ENCODE assay signal across 12 cellular contexts in the genomic region with DNA sequence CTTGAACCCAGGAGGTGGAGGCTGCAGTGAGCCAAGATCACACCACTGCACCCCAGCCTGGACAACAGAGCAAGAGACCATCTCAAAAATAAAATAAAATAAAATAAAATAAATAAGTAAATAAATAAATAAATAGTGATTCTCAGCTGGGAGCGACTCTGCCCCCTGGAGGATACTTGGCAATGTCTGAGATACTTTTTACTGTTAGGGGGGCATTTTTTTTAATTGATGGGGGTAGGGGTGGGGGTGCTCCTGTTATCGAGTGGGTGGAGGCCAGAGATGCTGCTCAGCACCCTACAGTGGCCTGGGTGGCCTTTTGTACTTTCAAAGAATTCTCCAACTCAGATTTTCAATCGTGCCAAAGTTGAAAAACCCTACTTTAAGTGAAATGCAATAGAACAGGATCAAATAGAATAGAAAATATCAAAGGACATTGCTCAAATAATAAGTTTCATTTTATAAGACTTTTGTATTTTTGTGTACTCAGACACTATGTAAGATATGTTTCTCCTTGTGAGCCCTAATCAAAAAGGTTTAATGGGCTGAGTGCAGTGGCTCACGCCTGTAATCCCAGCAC. TPM values are rescaled to one million over a fixed set of nuclear protein-coding genes. Genes with fewer than 3 reads are reported as not detected.
DNase-seq lines count a peak whose midpoint lies in the region; ATAC-seq, FAIRE-seq and TF ChIP-seq lines count a peak whose summit lies in the region.
"Had no signal": no experiment of that assay in that cellular context is flagged by ENCODE, and none has a peak within 500 bp of the region (broad histone marks: within the 10 kb centered on the region; RNA-seq: fewer than 3 reads in every experiment).

No MANE protein-coding gene starts in this region.

- FAIRE-seq in HepG2 (lab: Jason Lieb, UNC), result no peak

- TF ChIP-seq EP300 in HepG2 (IDR thresholded peaks at IDR 0.05; ENCODE audit: low read depth in 2 of 2, low read length in 2 of 2) (no peak), HepG2 (CRISPR knock-in tag; IDR thresholded peaks at IDR 0.05; ENCODE audit: borderline replicate concordance) (no peak)

- H3K9ac ChIP-seq in liver (ENCODE audit: low read depth in 1 of 2, low read length in 2 of 2) (no peak overlapping the region), HepG2 (ENCODE audit: insufficient read depth, low read depth, low read length) (no peak overlapping the region)

- TF ChIP-seq RAD21 in liver (IDR thresholded peaks at IDR 0.05), result peak; percentile 37 to 50
- no peak for TF ChIP-seq RAD21 in HepG2 (CRISPR knock-in tag; IDR thresholded peaks at IDR 0.05)

- ATAC-seq in HepG2 (no peak), GM18511 (IDR thresholded peaks at IDR 0.05; ENCODE audit: unreplicated experiment) (no peak), HG03460 (IDR thresholded peaks at IDR 0.05; ENCODE audit: unreplicated experiment) (no peak), GM19463 (IDR thresholded peaks at IDR 0.05; ENCODE audit: unreplicated experiment) (no peak)
- ATAC-seq: Right ventricle myocardium inferior had no signal

- CTCF ChIA-PET in HepG2 (lab: Yijun Ruan, JAX; ENCODE audit: low intra/inter-chr PET ratio, low total read pairs), result no interaction called here
- CTCF ChIA-PET in PC-9 (lab: Charles Lee), result no interaction called here

- POLR2A ChIA-PET in HepG2 (lab: Yijun Ruan, JAX), result interaction anchor here (0.6 kb wide), 1 partner anchor 17 kb away, joined by 3 read pairs; no protein-coding TSS in a partner anchor
- POLR2A ChIA-PET in PC-9 (lab: Charles Lee; ENCODE audit: unreplicated experiment), result interaction anchor here (0.6 kb wide), 1 partner anchor 20 kb away, joined by 5 read pairs; no protein-coding TSS in a partner anchor

- no peaks in the 10 kb centered on the region for H3K9me3 ChIP-seq in liver (ENCODE audit: control insufficient read depth in 4 of 4, low read length in 3 of 4)
- no peaks in the 10 kb centered on the region for H3K9me3 ChIP-seq in HepG2 (ENCODE audit: low read length)
- H3K9me3 ChIP-seq in PC-9 (ENCODE audit: insufficient read depth, low read depth), result no peaks in the 10 kb centered on the region

- H3K4me3 ChIP-seq in liver (ENCODE audit: low read depth in 1 of 3, low read length in 3 of 3) (no peak overlapping the region), HepG2 (replicated peaks in 1 of 3; ENCODE audit: insufficient read depth in 1 of 3, low read depth in 2 of 3, low read length in 3 of 3) (no peak overlapping the region), PC-9 (no peak overlapping the region), fibroblast of mammary gland (ENCODE audit: control insufficient read depth, low read depth, low read length) (no peak overlapping the region)

- H2AFZ ChIP-seq in HepG2 (ENCODE audit: low read length) (no peak overlapping the region), PC-9 (no peak overlapping the region)

- H3K4me2 ChIP-seq in HepG2 (ENCODE audit: low read depth, low read length), result no peak overlapping the region
- H3K4me2 ChIP-seq in PC-9, result no peak overlapping the region

- no peaks in the 10 kb centered on the region for H3K79me2 ChIP-seq in HepG2 (ENCODE audit: insufficient read depth, low read length)
- H3K79me2 ChIP-seq in PC-9 (ENCODE audit: low read depth), result no peaks in the 10 kb centered on the region

- H4K20me1 ChIP-seq in HepG2 (ENCODE audit: insufficient read depth, low read length) (no peaks in the 10 kb centered on the region), PC-9 (ENCODE audit: insufficient read depth) (no peaks in the 10 kb centered on the region)

- 68% methylated on average over 4 of the region's 4 CpGs for WGBS in liver
- 29% methylated on average over 4 of the region's 4 CpGs for WGBS in HepG2 (ENCODE audit: low lambda C conversion rate)

- no peak for TF ChIP-seq POLR2A in HepG2 (IDR thresholded peaks at IDR 0.05; ENCODE audit: insufficient read depth in 1 of 2, low read depth in 2 of 2, low read length in 2 of 2)

- H3K36me3 ChIP-seq in liver (ENCODE audit: control insufficient read depth in 4 of 4, insufficient read depth in 3 of 4, low read depth in 1 of 4, low read length in 3 of 4) (peaks cover 0 to 2% (median 0%) of the 10 kb centered on the region in 4 donors), HepG2 (replicated peaks in 1 of 2; ENCODE audit: control insufficient read depth in 1 of 2, insufficient read depth in 2 of 2, low read length in 2 of 2) (no peaks in the 10 kb centered on the region), PC-9 (ENCODE audit: low read depth) (no peaks in the 10 kb centered on the region)

- H3K9me2 ChIP-seq in PC-9 (ENCODE audit: insufficient read depth), result no peaks in the 10 kb centered on the region

- peak; percentile 21 for TF ChIP-seq CTCF in liver (IDR thresholded peaks at IDR 0.05; ENCODE audit: low read depth, low read length, missing input control)
- no peak for TF ChIP-seq CTCF in HepG2 (CRISPR knock-in tag; IDR thresholded peaks at IDR 0.05)
- TF ChIP-seq CTCF in PC-9 (conservative IDR thresholded peaks at IDR 0.05), result peak; percentile 62
- peak; percentile 49 for TF ChIP-seq CTCF in fibroblast of mammary gland (conservative IDR thresholded peaks at IDR 0.05; ENCODE audit: control insufficient read depth, insufficient read depth, low read depth, low read length)

- in situ Hi-C loops in HepG2 (cut with HindIII; ENCODE audit: extremely low pct_ligation_motif_present, low pct_unique_long_range_greater_than_20kb), result no loop called here

- H3F3A ChIP-seq in PC-9 (ENCODE audit: insufficient read depth, low read depth), result peaks cover 4% of the 10 kb centered on the region; the same call in 1 of the 2 replicates

- intact Hi-C loops in HepG2 (cut with micrococcal nuclease; ENCODE audit: unreplicated experiment) (no loop called here), PC-9 (cut with micrococcal nuclease; ENCODE audit: unreplicated experiment) (no loop called here)

- BruUV-seq in HepG2 (replicated peaks; lab: Mats Ljungman, UMichigan), result no TSS peak
- no TSS peak for BruUV-seq in PC-9 (replicated peaks; lab: Mats Ljungman, UMichigan)

- H3K27me3 ChIP-seq in liver (ENCODE audit: control insufficient read depth in 4 of 4, insufficient read depth in 4 of 4, low read length in 3 of 4) (no peaks in the 10 kb centered on the region), HepG2 (ENCODE audit: control insufficient read depth in 1 of 2, insufficient read depth in 2 of 2, low read length in 2 of 2) (peaks cover 0 to 4% of the 10 kb centered on the region in 2 experiments; a peak in 2 of 5 replicates), PC-9 (ENCODE audit: insufficient read depth, low read depth) (no peaks in the 10 kb centered on the region)

- DNase-seq in HepG2 (ENCODE audit: low spot score) (no peak), PC-9 (no peak), fibroblast of mammary gland (ENCODE audit: low read depth) (peak; percentile 23), NCI-H226 (no peak)
- DNase-seq: CD4-positive, alpha-beta memory T cell; NCI-H1694 treated with DMSO at 0.1 percent for 48 hours had no signal

- H3K27ac ChIP-seq in liver (ENCODE audit: low read depth in 1 of 2, low read length in 2 of 2) (no peak overlapping the region), HepG2 (ENCODE audit: extremely low read length, insufficient read depth, low read length) (no peak overlapping the region), PC-9 (no peak overlapping the region)

- H3K4me1 ChIP-seq in liver (ENCODE audit: control insufficient read depth in 4 of 4, insufficient read depth in 4 of 4, low read length in 3 of 4) (no peaks in the 10 kb centered on the region), HepG2 (ENCODE audit: insufficient read depth, low read length) (0 out of 2 replicates have a peak, but pooled peaks cover 11% of the 10 kb centered on the region), PC-9 (replicated peaks; ENCODE audit: insufficient read depth) (peaks cover 6% of the 10 kb centered on the region; the same call in 1 of the 2 replicates)

RNA-seq across cellular contexts. Expression of a gene that starts 7.1 kb away (rescaled TPM):
- total RNA-seq in liver, result 10 to 100 TPM; 25.6 to 33.9 TPM
- polyA plus RNA-seq in liver, result 10 to 100 TPM; 54.6 to 78.0 TPM
- total RNA-seq in HepG2 (2016; rRNA removed; fragmentation: Illumina TruSeq; extraction: Trizol), result 45.3 and 46.6 TPM in 2 replicates
- total RNA-seq in HepG2 (2016; cell fraction: cytosol; rRNA removed; fragmentation: Illumina TruSeq; extraction: Trizol; ENCODE audit: low read depth), result 152 and 166 TPM in 2 replicates
- total RNA-seq in HepG2 (2016; cell fraction: insoluble cytoplasmic fraction; rRNA removed; fragmentation: Illumina TruSeq; extraction: Trizol), result 32.9 and 56.9 TPM in 2 replicates
- 107 and 109 TPM in 2 replicates for total RNA-seq in HepG2 (2016; cell fraction: membrane; rRNA removed; fragmentation: Illumina TruSeq; extraction: Trizol)
- 20.2 and 28.2 TPM in 2 replicates for total RNA-seq in HepG2 (2016; cell fraction: nucleus; rRNA removed; fragmentation: Illumina TruSeq; extraction: Trizol)
- 68.4 and 72.3 TPM in 2 replicates for polyA plus RNA-seq in HepG2 (2011; rRNA removed)
- 91.9 and 175 TPM in 2 replicates for polyA plus RNA-seq in HepG2 (2011; cell fraction: cytosol; rRNA removed)
- polyA plus RNA-seq in HepG2 (2011; cell fraction: nucleus; rRNA removed), result 80.6 and 81.0 TPM in 2 replicates
- polyA plus RNA-seq in HepG2 (2012), result 42.1 and 53.9 TPM in 2 replicates
- 192 and 215 TPM in 2 replicates for polyA plus RNA-seq in HepG2 (2016; cell fraction: cytosol; fragmentation: Illumina TruSeq; extraction: Trizol; ENCODE audit: low read depth)
- 50.0 and 71.7 TPM in 2 replicates for polyA plus RNA-seq in HepG2 (2016; cell fraction: insoluble cytoplasmic fraction; fragmentation: Illumina TruSeq; extraction: Trizol; ENCODE audit: low read depth)
- polyA plus RNA-seq in HepG2 (2016; cell fraction: membrane; fragmentation: Illumina TruSeq; extraction: Trizol; ENCODE audit: low read depth), result 128 TPM in 2 replicates
- polyA plus RNA-seq in HepG2 (2016; cell fraction: nucleus; fragmentation: Illumina TruSeq; extraction: Trizol; ENCODE audit: insufficient read depth, low read depth), result 47.5 and 49.3 TPM in 2 replicates
- 74.2 and 90.7 TPM in 2 replicates for polyA minus RNA-seq in HepG2 (2011; rRNA and poly(A)+ RNA removed; ENCODE audit: low replicate concordance)
- 19.5 and 26.8 TPM in 2 replicates for polyA minus RNA-seq in HepG2 (2011; cell fraction: cytosol; rRNA and poly(A)+ RNA removed)
- polyA minus RNA-seq in HepG2 (2011; cell fraction: nucleus; rRNA and poly(A)+ RNA removed), result 6.1 and 7.1 TPM in 2 replicates
- total RNA-seq in PC-9 (2021), result 63.7 and 65.3 TPM in 2 replicates

RNA-seq across cellular contexts. Expression of a gene that starts 18.4 kb away (rescaled TPM):
- 10 to 100 TPM; 29.9 to 35.5 TPM for total RNA-seq in liver
- polyA plus RNA-seq in liver, result 10 to 100 TPM; 66.8 to 99.7 TPM
- total RNA-seq in HepG2 (2016; rRNA removed; fragmentation: Illumina TruSeq; extraction: Trizol), result 45.9 and 48.3 TPM in 2 replicates
- total RNA-seq in HepG2 (2016; cell fraction: cytosol; rRNA removed; fragmentation: Illumina TruSeq; extraction: Trizol; ENCODE audit: low read depth), result 30.9 and 31.3 TPM in 2 replicates
- total RNA-seq in HepG2 (2016; cell fraction: insoluble cytoplasmic fraction; rRNA removed; fragmentation: Illumina TruSeq; extraction: Trizol), result 51.6 and 55.7 TPM in 2 replicates
- 41.9 and 45.4 TPM in 2 replicates for total RNA-seq in HepG2 (2016; cell fraction: membrane; rRNA removed; fragmentation: Illumina TruSeq; extraction: Trizol)
- total RNA-seq in HepG2 (2016; cell fraction: nucleus; rRNA removed; fragmentation: Illumina TruSeq; extraction: Trizol), result 18.3 and 18.4 TPM in 2 replicates
- polyA plus RNA-seq in HepG2 (2011; rRNA removed), result 29.6 and 36.8 TPM in 2 replicates
- 29.3 and 56.9 TPM in 2 replicates for polyA plus RNA-seq in HepG2 (2011; cell fraction: cytosol; rRNA removed)
- polyA plus RNA-seq in HepG2 (2011; cell fraction: nucleus; rRNA removed), result 20.4 and 21.6 TPM in 2 replicates
- 21.7 and 27.2 TPM in 2 replicates for polyA plus RNA-seq in HepG2 (2012)
- 24.1 and 27.0 TPM in 2 replicates for polyA plus RNA-seq in HepG2 (2016; cell fraction: cytosol; fragmentation: Illumina TruSeq; extraction: Trizol; ENCODE audit: low read depth)
- polyA plus RNA-seq in HepG2 (2016; cell fraction: insoluble cytoplasmic fraction; fragmentation: Illumina TruSeq; extraction: Trizol; ENCODE audit: low read depth), result 36.2 and 37.8 TPM in 2 replicates
- 30.0 and 31.3 TPM in 2 replicates for polyA plus RNA-seq in HepG2 (2016; cell fraction: membrane; fragmentation: Illumina TruSeq; extraction: Trizol; ENCODE audit: low read depth)
- 23.5 and 29.2 TPM in 2 replicates for polyA plus RNA-seq in HepG2 (2016; cell fraction: nucleus; fragmentation: Illumina TruSeq; extraction: Trizol; ENCODE audit: insufficient read depth, low read depth)
- polyA minus RNA-seq in HepG2 (2011; rRNA and poly(A)+ RNA removed; ENCODE audit: low replicate concordance), result 6.0 and 18.9 TPM in 2 replicates
- polyA minus RNA-seq in HepG2 (2011; cell fraction: cytosol; rRNA and poly(A)+ RNA removed), result 11.2 and 13.7 TPM in 2 replicates
- polyA minus RNA-seq in HepG2 (2011; cell fraction: nucleus; rRNA and poly(A)+ RNA removed), result 3.2 and 4.4 TPM in 2 replicates
- total RNA-seq in PC-9 (2021), result 53.6 and 75.7 TPM in 2 replicates

RNA-seq across cellular contexts. Expression of a gene that starts 20.8 kb away (rescaled TPM):
- total RNA-seq in liver (not detected), HepG2 (2016; rRNA removed; fragmentation: Illumina TruSeq; extraction: Trizol) (not detected in 2 replicates), PC-9 (2021) (not detected in 2 replicates)
- polyA plus RNA-seq in liver (under 1 TPM in 1 of 2 donors, not detected in 1; 0.07 TPM), HepG2 (2011; rRNA removed) (not detected in 2 replicates)
- not detected in 2 replicates for total RNA-seq in HepG2 (2016; cell fraction: cytosol; rRNA removed; fragmentation: Illumina TruSeq; extraction: Trizol; ENCODE audit: low read depth)
- not detected in 2 replicates for total RNA-seq in HepG2 (2016; cell fraction: insoluble cytoplasmic fraction; rRNA removed; fragmentation: Illumina TruSeq; extraction: Trizol)
- not detected in 2 replicates for total RNA-seq in HepG2 (2016; cell fraction: membrane; rRNA removed; fragmentation: Illumina TruSeq; extraction: Trizol)
- not detected in 2 replicates for total RNA-seq in HepG2 (2016; cell fraction: nucleus; rRNA removed; fragmentation: Illumina TruSeq; extraction: Trizol)
- polyA plus RNA-seq in HepG2 (2011; cell fraction: cytosol; rRNA removed), result not detected in 2 replicates
- not detected in 2 replicates for polyA plus RNA-seq in HepG2 (2011; cell fraction: nucleus; rRNA removed)
- not detected in 2 replicates for polyA plus RNA-seq in HepG2 (2012)
- not detected in 2 replicates for polyA plus RNA-seq in HepG2 (2016; cell fraction: cytosol; fragmentation: Illumina TruSeq; extraction: Trizol; ENCODE audit: low read depth)
- not detected in 2 replicates for polyA plus RNA-seq in HepG2 (2016; cell fraction: insoluble cytoplasmic fraction; fragmentation: Illumina TruSeq; extraction: Trizol; ENCODE audit: low read depth)
- polyA plus RNA-seq in HepG2 (2016; cell fraction: membrane; fragmentation: Illumina TruSeq; extraction: Trizol; ENCODE audit: low read depth), result not detected in 2 replicates
- not detected in 2 replicates for polyA plus RNA-seq in HepG2 (2016; cell fraction: nucleus; fragmentation: Illumina TruSeq; extraction: Trizol; ENCODE audit: insufficient read depth, low read depth)
- not detected in 2 replicates for polyA minus RNA-seq in HepG2 (2011; rRNA and poly(A)+ RNA removed; ENCODE audit: low replicate concordance)
- not detected in 2 replicates for polyA minus RNA-seq in HepG2 (2011; cell fraction: cytosol; rRNA and poly(A)+ RNA removed)
- not detected in 2 replicates for polyA minus RNA-seq in HepG2 (2011; cell fraction: nucleus; rRNA and poly(A)+ RNA removed)
- total RNA-seq: glomerular endothelial cell, Right ventricle myocardium inferior had no signal

RNA-seq across cellular contexts. Expression of a gene that starts 21.5 kb away (rescaled TPM):
- total RNA-seq in liver (under 1 TPM; 0.61 to 0.75 TPM), HepG2 (2016; rRNA removed; fragmentation: Illumina TruSeq; extraction: Trizol) (0.95 and 1.1 TPM in 2 replicates), PC-9 (2021) (1.3 TPM in 2 replicates)
- polyA plus RNA-seq in liver (under 1 TPM; 0.51 to 0.63 TPM), HepG2 (2011; rRNA removed) (0.69 and 0.98 TPM in 2 replicates)
- total RNA-seq in HepG2 (2016; cell fraction: cytosol; rRNA removed; fragmentation: Illumina TruSeq; extraction: Trizol; ENCODE audit: low read depth), result 0.18 and 0.20 TPM in 2 replicates
- 1.1 TPM in 2 replicates for total RNA-seq in HepG2 (2016; cell fraction: insoluble cytoplasmic fraction; rRNA removed; fragmentation: Illumina TruSeq; extraction: Trizol)
- 0.48 and 0.65 TPM in 2 replicates for total RNA-seq in HepG2 (2016; cell fraction: membrane; rRNA removed; fragmentation: Illumina TruSeq; extraction: Trizol)
- total RNA-seq in HepG2 (2016; cell fraction: nucleus; rRNA removed; fragmentation: Illumina TruSeq; extraction: Trizol), result 0.72 and 0.84 TPM in 2 replicates
- 0.68 and 0.69 TPM in 2 replicates for polyA plus RNA-seq in HepG2 (2011; cell fraction: cytosol; rRNA removed)
- 2.0 and 2.1 TPM in 2 replicates for polyA plus RNA-seq in HepG2 (2011; cell fraction: nucleus; rRNA removed)
- 0.44 and 0.88 TPM in 2 replicates for polyA plus RNA-seq in HepG2 (2012)
- 0.12 TPM in 2 replicates for polyA plus RNA-seq in HepG2 (2016; cell fraction: cytosol; fragmentation: Illumina TruSeq; extraction: Trizol; ENCODE audit: low read depth)
- 1.1 and 1.8 TPM in 2 replicates for polyA plus RNA-seq in HepG2 (2016; cell fraction: insoluble cytoplasmic fraction; fragmentation: Illumina TruSeq; extraction: Trizol; ENCODE audit: low read depth)
- polyA plus RNA-seq in HepG2 (2016; cell fraction: membrane; fragmentation: Illumina TruSeq; extraction: Trizol; ENCODE audit: low read depth), result 0.45 TPM in 2 replicates
- polyA plus RNA-seq in HepG2 (2016; cell fraction: nucleus; fragmentation: Illumina TruSeq; extraction: Trizol; ENCODE audit: insufficient read depth, low read depth), result 2.0 TPM in 2 replicates
- polyA minus RNA-seq in HepG2 (2011; rRNA and poly(A)+ RNA removed; ENCODE audit: low replicate concordance), result 2.0 and 2.9 TPM in 2 replicates
- 1.3 and 1.8 TPM in 2 replicates for polyA minus RNA-seq in HepG2 (2011; cell fraction: cytosol; rRNA and poly(A)+ RNA removed)
- 1.2 and 1.3 TPM in 2 replicates for polyA minus RNA-seq in HepG2 (2011; cell fraction: nucleus; rRNA and poly(A)+ RNA removed)

RNA-seq across cellular contexts. Expression of a gene that starts 38.8 kb away (rescaled TPM):
- total RNA-seq in liver (10 to 100 TPM; 11.5 to 22.0 TPM), HepG2 (2016; rRNA removed; fragmentation: Illumina TruSeq; extraction: Trizol) (30.7 and 34.1 TPM in 2 replicates), PC-9 (2021) (40.9 and 43.8 TPM in 2 replicates)
- polyA plus RNA-seq in liver (10 to 100 TPM in 1 of 2 donors, 1 to 10 TPM in 1; 7.4 to 24.4 TPM), HepG2 (2011; rRNA removed) (26.0 and 27.8 TPM in 2 replicates)
- total RNA-seq in HepG2 (2016; cell fraction: cytosol; rRNA removed; fragmentation: Illumina TruSeq; extraction: Trizol; ENCODE audit: low read depth), result 6.6 and 7.5 TPM in 2 replicates
- 29.0 and 34.4 TPM in 2 replicates for total RNA-seq in HepG2 (2016; cell fraction: insoluble cytoplasmic fraction; rRNA removed; fragmentation: Illumina TruSeq; extraction: Trizol)
- 16.5 and 20.0 TPM in 2 replicates for total RNA-seq in HepG2 (2016; cell fraction: membrane; rRNA removed; fragmentation: Illumina TruSeq; extraction: Trizol)
- total RNA-seq in HepG2 (2016; cell fraction: nucleus; rRNA removed; fragmentation: Illumina TruSeq; extraction: Trizol), result 14.6 and 16.4 TPM in 2 replicates
- 32.7 and 42.5 TPM in 2 replicates for polyA plus RNA-seq in HepG2 (2011; cell fraction: cytosol; rRNA removed)
- polyA plus RNA-seq in HepG2 (2011; cell fraction: nucleus; rRNA removed), result 26.0 and 28.8 TPM in 2 replicates
- polyA plus RNA-seq in HepG2 (2012), result 27.7 and 33.9 TPM in 2 replicates
- 10.1 and 10.5 TPM in 2 replicates for polyA plus RNA-seq in HepG2 (2016; cell fraction: cytosol; fragmentation: Illumina TruSeq; extraction: Trizol; ENCODE audit: low read depth)
- 48.2 and 57.9 TPM in 2 replicates for polyA plus RNA-seq in HepG2 (2016; cell fraction: insoluble cytoplasmic fraction; fragmentation: Illumina TruSeq; extraction: Trizol; ENCODE audit: low read depth)
- 16.8 and 18.4 TPM in 2 replicates for polyA plus RNA-seq in HepG2 (2016; cell fraction: membrane; fragmentation: Illumina TruSeq; extraction: Trizol; ENCODE audit: low read depth)
- 54.2 and 60.4 TPM in 2 replicates for polyA plus RNA-seq in HepG2 (2016; cell fraction: nucleus; fragmentation: Illumina TruSeq; extraction: Trizol; ENCODE audit: insufficient read depth, low read depth)
- 28.2 and 31.6 TPM in 2 replicates for polyA minus RNA-seq in HepG2 (2011; rRNA and poly(A)+ RNA removed; ENCODE audit: low replicate concordance)
- 20.6 and 23.2 TPM in 2 replicates for polyA minus RNA-seq in HepG2 (2011; cell fraction: cytosol; rRNA and poly(A)+ RNA removed)
- 11.4 and 11.5 TPM in 2 replicates for polyA minus RNA-seq in HepG2 (2011; cell fraction: nucleus; rRNA and poly(A)+ RNA removed)
